In genomic region chr9:2355594-2355993, GRCh38 we compare ENCODE assay signal across 18 cellular contexts.
"Had no signal": no experiment of that assay in that cellular context is flagged by ENCODE, and none has a peak within 500 bp of the region (broad histone marks: within the 10 kb centered on the region; RNA-seq: fewer than 3 reads in every experiment).

No MANE protein-coding gene starts in this region.

- H3K4me3 ChIP-seq: ascending aorta, mucosa of descending colon, transverse colon, uterus had no signal

- DNase-seq: activated CD4-positive, alpha-beta T cell treated with anti-CD3 and anti-CD28 coated beads for 1 hour; activated CD4-positive, alpha-beta T cell treated with anti-CD3 and anti-CD28 coated beads, Interleukin-2, amount 50 U/mL, for 1 hour; activated CD8-positive, alpha-beta T cell treated with anti-CD3 and anti-CD28 coated beads, Interleukin-2, amount 10 ng/mL, durations not matched to agents 7 days and 5 days; activated gamma-delta T cell treated with Interleukin-2 at 50 U/mL for 16 hours; cortex of kidney; endodermal cell; left colon; mesenchymal stem cell; mucosa of descending colon; retina; stimulated activated CD4-positive, alpha-beta T cell treated with anti-CD3 and anti-CD28 coated beads, Interleukin-2, amount 100 ng/mL, for 48 hours; stimulated activated CD8-positive, alpha-beta memory T cell treated with anti-CD3 and anti-CD28 coated beads, Interleukin-4, amount 100 ng/mL, for 48 hours; stimulated activated naive B cell treated with anti-CD40 and anti-IgM and Interleukin-4, amounts not matched to agents 10 μg/mL and 1 μg/mL and 100 μg/mL, for 72 hours; transverse colon; uterus had no signal

- H3K27ac ChIP-seq: ascending aorta, transverse colon, uterus, VCaP had no signal

- ATAC-seq: activated CD8-positive, alpha-beta T cell treated with anti-CD3 and anti-CD28 coated beads, Interleukin-2, amount 10 ng/mL, durations not matched to agents 7 days and 5 days; activated naive CD4-positive, alpha-beta T cell treated with anti-CD3 and anti-CD28 coated beads, Interleukin-2, amount 50 U/mL, for 72 hours; left colon; mucosa of descending colon; stimulated activated naive B cell treated with anti-CD40 and anti-IgM and Interleukin-4, amounts not matched to agents 10 μg/mL and 1 μg/mL and 100 μg/mL, for 72 hours had no signal

- H3K36me3 ChIP-seq: ascending aorta, transverse colon, uterus had no signal

- H3K9me3 ChIP-seq: mucosa of descending colon, transverse colon, uterus had no signal

- H3K27me3 ChIP-seq: ascending aorta, transverse colon, uterus had no signal

- H3K4me1 ChIP-seq: ascending aorta, transverse colon, uterus had no signal
